ENCODE assay signal across 8 cellular contexts in the genomic region with DNA sequence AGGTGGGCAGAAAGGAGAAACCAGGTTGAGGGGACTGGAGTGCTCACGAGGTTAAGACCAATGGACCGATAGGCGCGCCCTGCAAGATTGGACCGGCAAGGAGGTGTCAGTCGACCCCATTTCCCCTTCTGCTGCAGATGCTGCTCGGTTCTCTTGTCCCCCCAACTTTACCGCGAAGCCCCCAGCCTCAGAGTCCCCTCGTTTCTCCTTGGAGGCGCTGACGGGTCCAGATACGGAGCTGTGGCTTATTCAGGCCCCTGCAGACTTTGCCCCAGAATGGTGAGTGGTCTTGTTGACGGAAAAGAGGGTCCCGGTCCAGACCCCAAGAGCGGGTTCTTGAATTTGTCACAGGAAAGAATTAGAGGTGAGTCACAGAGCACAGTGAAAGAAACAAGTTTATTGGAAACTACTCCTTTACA. TPM values are rescaled to one million over a fixed set of nuclear protein-coding genes. Genes with fewer than 3 reads are reported as not detected.
DNase-seq lines count a peak whose midpoint lies in the region; ATAC-seq and TF ChIP-seq lines count a peak whose summit lies in the region.

No MANE protein-coding gene starts in this region.

- H3K4me1 ChIP-seq in DND-41 (ENCODE audit: insufficient read depth, low read length) (peaks cover 35% of the 10 kb centered on the region), OCI-LY1 (ENCODE audit: insufficient read depth, low read length, severe bottlenecking) (peaks cover 55% of the 10 kb centered on the region), endodermal cell (ENCODE audit: control insufficient read depth, insufficient read depth, low read length) (peaks cover 2% of the 10 kb centered on the region)

- H3K4me1 Mint-ChIP-seq in endodermal cell (peaks cover 20% of the 10 kb centered on the region), osteocyte (ENCODE audit: unreplicated experiment) (peaks cover 47% of the 10 kb centered on the region)

- H3K9me3 Mint-ChIP-seq in endodermal cell (no peaks in the 10 kb centered on the region), osteocyte (ENCODE audit: unreplicated experiment) (no peaks in the 10 kb centered on the region)

- peak overlapping the region; percentile 62 for H3K9ac ChIP-seq in DND-41 (ENCODE audit: low read depth, low read length)
- H3K9ac ChIP-seq in OCI-LY1 (ENCODE audit: low read length) = peak overlapping the region; percentile 83
- H3K9ac ChIP-seq in endodermal cell (ENCODE audit: extremely low read depth, low read length, poor library complexity, severe bottlenecking) = peak overlapping the region; percentile 97

- TF ChIP-seq CTCF in DND-41 (IDR thresholded peaks at IDR 0.05; ENCODE audit: borderline replicate concordance, extremely low read depth, low read length, poor library complexity, severe bottlenecking) (no peak), OCI-LY1 (IDR thresholded peaks at IDR 0.05; ENCODE audit: low read length) (no peak), endodermal cell (conservative IDR thresholded peaks at IDR 0.05) (no peak), osteocyte (IDR thresholded peaks at IDR 0.05) (no peak)

- no peaks in the 10 kb centered on the region for H3F3A ChIP-seq in OCI-LY1 (ENCODE audit: insufficient read depth, low read length)

- H4K20me1 ChIP-seq in DND-41 (ENCODE audit: insufficient read depth, low read length) (no peaks in the 10 kb centered on the region), OCI-LY1 (ENCODE audit: insufficient read depth, low read length) (no peaks in the 10 kb centered on the region)

- peaks cover 7% of the 10 kb centered on the region; the same call in 1 of the 2 replicates for H3K36me3 ChIP-seq in DND-41 (ENCODE audit: insufficient read depth, low read length)
- peaks cover 11% of the 10 kb centered on the region for H3K36me3 ChIP-seq in OCI-LY1 (ENCODE audit: insufficient read depth, low read length)
- H3K36me3 ChIP-seq in endodermal cell (ENCODE audit: control insufficient read depth, insufficient read depth, low read length) = peaks cover 14% of the 10 kb centered on the region

- ATAC-seq in DND-41 (ENCODE audit: insufficient read depth, low read depth) (no peak), GM18873 (IDR thresholded peaks at IDR 0.05; ENCODE audit: low FRiP score, unreplicated experiment) (no peak), HG03354 (IDR thresholded peaks at IDR 0.05; ENCODE audit: poor library complexity, severe bottlenecking, unreplicated experiment) (no peak)

- no peaks in the 10 kb centered on the region for H3K27me3 ChIP-seq in DND-41 (ENCODE audit: insufficient read depth, low read length, poor library complexity)
- no peaks in the 10 kb centered on the region for H3K27me3 ChIP-seq in OCI-LY1 (ENCODE audit: insufficient read depth, low read length)
- no peaks in the 10 kb centered on the region for H3K27me3 ChIP-seq in endodermal cell (ENCODE audit: control insufficient read depth, insufficient read depth, low read length, poor library complexity, severe bottlenecking)

- WGBS in endodermal cell (ENCODE audit: insufficient coverage in 1 of 2, insufficient read length in 1 of 2), 2 experiments = 1 to 3% methylated on average over 8 to 16 of the region's 16 CpGs

- H3K4me2 ChIP-seq in DND-41 (ENCODE audit: insufficient read depth, low read length) = peak overlapping the region; percentile 89
- peak overlapping the region; percentile 68 for H3K4me2 ChIP-seq in OCI-LY1 (ENCODE audit: low read length)

- H3K27ac ChIP-seq in DND-41 (ENCODE audit: low read length) (peak overlapping the region; percentile 97), OCI-LY1 (ENCODE audit: low read depth, low read length, poor library complexity, severe bottlenecking) (no peak overlapping the region), endodermal cell (ENCODE audit: low read depth, low read length) (no peak overlapping the region)

- H3K9me2 ChIP-seq in OCI-LY1 (ENCODE audit: low read depth, low read length) = no peaks in the 10 kb centered on the region

- H3K36me3 Mint-ChIP-seq in endodermal cell (ENCODE audit: low read depth) (peaks cover 21% of the 10 kb centered on the region), osteocyte (ENCODE audit: unreplicated experiment) (peaks cover 4% of the 10 kb centered on the region)

- H3K79me2 ChIP-seq in DND-41 (ENCODE audit: insufficient read depth, low read length) (peaks cover 7% of the 10 kb centered on the region), OCI-LY1 (ENCODE audit: insufficient read depth, low read length) (peaks cover 6% of the 10 kb centered on the region; the same call in 1 of the 2 replicates)

- H2AFZ ChIP-seq in DND-41 (ENCODE audit: low read depth, low read length) (peak overlapping the region; percentile 90), OCI-LY1 (ENCODE audit: low read length) (no peak overlapping the region)

- no peak for DNase-seq in DND-41
- no peak for DNase-seq in endodermal cell
- DNase-seq in osteocyte (ENCODE audit: extremely low spot score, unreplicated experiment) = no peak
- no peak for DNase-seq in NCI-H2171 (lab: John Stamatoyannopoulos, UW)
- no peak for DNase-seq in AG08396 (ENCODE audit: low spot score)

- H3K9me3 ChIP-seq in DND-41 (ENCODE audit: insufficient read depth, low read length, severe bottlenecking) (no peaks in the 10 kb centered on the region), OCI-LY1 (ENCODE audit: low read length) (no peaks in the 10 kb centered on the region), endodermal cell (ENCODE audit: control insufficient read depth, low read length) (no peaks in the 10 kb centered on the region)

- H3K4me3 Mint-ChIP-seq in endodermal cell = peak overlapping the region; percentile 86
- H3K4me3 Mint-ChIP-seq in osteocyte (ENCODE audit: unreplicated experiment) = peak overlapping the region; percentile 97

- H3K27ac Mint-ChIP-seq in endodermal cell (peak overlapping the region; percentile 99), osteocyte (ENCODE audit: unreplicated experiment) (peak overlapping the region; percentile 95)

- peaks cover 6% of the 10 kb centered on the region for H3K27me3 Mint-ChIP-seq in endodermal cell (ENCODE audit: insufficient read depth)
- no peaks in the 10 kb centered on the region for H3K27me3 Mint-ChIP-seq in osteocyte (ENCODE audit: unreplicated experiment)

- H3K4me3 ChIP-seq in DND-41 (ENCODE audit: low read depth in 1 of 2, low read length in 2 of 2) = peak overlapping the region; percentile 88 to 93; a peak in 3 of 4 replicates
- H3K4me3 ChIP-seq in OCI-LY1 (ENCODE audit: low read depth, low read length, poor library complexity, severe bottlenecking) = peak overlapping the region; percentile 84
- H3K4me3 ChIP-seq in endodermal cell (ENCODE audit: low read length) = peak overlapping the region; percentile 91

RNA-seq across cellular contexts. Expression of a gene that starts 0.5 kb away (rescaled TPM):
- 10 to 100 TPM; 13.2 to 16.0 TPM for total RNA-seq in endodermal cell
- polyA plus RNA-seq in endodermal cell (2013, experiment 1 of 2) = 6.8 TPM
- polyA plus RNA-seq in endodermal cell (2013, experiment 2 of 2) = 6.2 TPM
- 7.6 and 9.1 TPM in 2 replicates for total RNA-seq in osteocyte

RNA-seq across cellular contexts. Expression of a gene that starts 2.1 kb away (rescaled TPM):
- total RNA-seq in endodermal cell = 10 to 100 TPM; 17.9 to 26.4 TPM
- polyA plus RNA-seq in endodermal cell (2013, experiment 1 of 2) = 21.8 TPM
- polyA plus RNA-seq in endodermal cell (2013, experiment 2 of 2) = 16.7 TPM
- 48.7 and 53.5 TPM in 2 replicates for total RNA-seq in osteocyte

RNA-seq across cellular contexts. Expression of a gene that starts 16.8 kb away (rescaled TPM):
- total RNA-seq in endodermal cell (10 to 100 TPM; 53.5 to 63.6 TPM), osteocyte (96.7 and 117 TPM in 2 replicates)
- 70.3 TPM for polyA plus RNA-seq in endodermal cell (2013, experiment 1 of 2)
- 66.1 TPM for polyA plus RNA-seq in endodermal cell (2013, experiment 2 of 2)

RNA-seq across cellular contexts. Expression of a gene that starts 36.6 kb away (rescaled TPM):
- 100 to 1,000 TPM in 1 of 2 donors, 10 to 100 TPM in 1; 87.9 to 105 TPM for total RNA-seq in endodermal cell
- polyA plus RNA-seq in endodermal cell (2013, experiment 1 of 2) = 62.3 TPM
- polyA plus RNA-seq in endodermal cell (2013, experiment 2 of 2) = 51.6 TPM
- total RNA-seq in osteocyte = 32.1 and 32.7 TPM in 2 replicates
